11 cellular contexts compared by ENCODE assay signal in the genomic region with DNA sequence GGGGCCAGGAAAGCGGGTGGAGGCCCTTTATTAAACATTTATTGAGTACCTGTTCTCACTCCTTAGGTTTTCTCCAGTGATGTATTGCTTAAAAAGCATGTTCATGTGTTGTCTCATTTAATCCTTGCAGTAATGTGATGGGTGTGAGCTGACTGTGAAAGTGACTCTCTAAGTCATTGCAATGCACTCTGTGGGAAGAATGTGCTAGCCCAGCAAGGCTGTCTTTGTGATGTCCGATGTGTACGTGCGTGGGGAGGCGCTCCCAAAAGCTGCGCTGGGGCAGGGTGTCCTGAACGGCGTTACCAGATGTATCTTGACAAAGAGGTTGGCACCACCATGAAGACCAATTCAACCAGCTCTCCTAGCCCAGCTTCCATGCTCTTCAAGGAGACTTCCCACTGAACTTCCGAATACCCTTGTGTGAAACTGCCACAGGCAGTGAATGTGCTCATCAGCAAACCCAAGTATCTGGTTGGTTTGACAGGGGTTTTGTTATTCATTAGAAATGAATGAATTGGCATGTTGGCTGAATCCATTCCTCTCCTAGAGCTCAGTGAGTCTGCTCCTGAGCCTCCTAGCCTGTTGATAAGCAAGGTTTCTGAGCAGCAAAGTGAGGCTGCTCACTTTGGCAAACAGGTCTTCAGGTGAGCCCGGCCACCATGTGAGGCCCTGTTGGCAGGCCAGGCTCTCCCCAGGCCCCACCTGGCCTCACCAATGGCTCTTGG. TPM values are rescaled to one million over a fixed set of nuclear protein-coding genes. Genes with fewer than 3 reads are reported as not detected.
DNase-seq lines count a peak whose midpoint lies in the region; ATAC-seq and TF ChIP-seq lines count a peak whose summit lies in the region.
"Had no signal": no experiment of that assay in that cellular context is flagged by ENCODE, and none has a peak within 500 bp of the region (broad histone marks: within the 10 kb centered on the region; RNA-seq: fewer than 3 reads in every experiment).

No MANE protein-coding gene starts in this region.

- 87 to 93% methylated on average over 2 to 7 of the region's 10 CpGs for WGBS in esophagus squamous epithelium, 2 donors

- H3K36me3 ChIP-seq in CD4-positive, CD25-positive, alpha-beta regulatory T cell (ENCODE audit: control insufficient read depth, insufficient read depth, low read length), result no peaks in the 10 kb centered on the region
- H3K36me3 ChIP-seq in PC-9 (ENCODE audit: low read depth) (no peaks in the 10 kb centered on the region), esophagus squamous epithelium (no peaks in the 10 kb centered on the region)
- H3K36me3 ChIP-seq: BLaER1 had no signal

- H3K4me2 ChIP-seq in PC-9, result peak overlapping the region; percentile 36
- H3K4me2 ChIP-seq: BLaER1 had no signal

- no peaks in the 10 kb centered on the region for H3K36me3 Mint-ChIP-seq in CD4-positive, CD25-positive, alpha-beta regulatory T cell
- no peaks in the 10 kb centered on the region for H3K36me3 Mint-ChIP-seq in nephron progenitor cell (ENCODE audit: low read depth)

- intact Hi-C loops in PC-9 (cut with micrococcal nuclease; ENCODE audit: unreplicated experiment), result loop anchor here (1.0 kb wide), 1 partner anchor 9 kb away; no protein-coding TSS in a partner anchor
- intact Hi-C loops in esophagus squamous epithelium (cut with DNase I), result no loop called here

- H3K9me2 ChIP-seq in PC-9 (ENCODE audit: insufficient read depth), result no peaks in the 10 kb centered on the region

- no peaks in the 10 kb centered on the region for H3K27me3 ChIP-seq in CD4-positive, CD25-positive, alpha-beta regulatory T cell (ENCODE audit: control insufficient read depth, insufficient read depth, low read length)
- no peaks in the 10 kb centered on the region for H3K27me3 ChIP-seq in PC-9 (ENCODE audit: insufficient read depth, low read depth)
- no peaks in the 10 kb centered on the region for H3K27me3 ChIP-seq in esophagus squamous epithelium

- POLR2A ChIA-PET in PC-9 (lab: Charles Lee; ENCODE audit: unreplicated experiment), result no interaction called here

- peaks cover 25% of the 10 kb centered on the region for H3K4me1 ChIP-seq in CD4-positive, CD25-positive, alpha-beta regulatory T cell (ENCODE audit: control insufficient read depth, insufficient read depth, low read length, poor library complexity, severe bottlenecking)
- peaks cover 49% of the 10 kb centered on the region for H3K4me1 ChIP-seq in PC-9 (replicated peaks; ENCODE audit: insufficient read depth)
- H3K4me1 ChIP-seq in esophagus squamous epithelium, result peaks cover 0 to 55% (median 14%) of the 10 kb centered on the region in 3 donors

- H3K27ac Mint-ChIP-seq in CD4-positive, CD25-positive, alpha-beta regulatory T cell, result peak overlapping the region in 2 of 3 donors; percentile 40 to 55
- H3K27ac Mint-ChIP-seq in nephron progenitor cell, result peak overlapping the region; percentile 99

- CTCF ChIA-PET in PC-9 (lab: Charles Lee), result no interaction called here

- no peak overlapping the region for H3K27ac ChIP-seq in CD4-positive, CD25-positive, alpha-beta regulatory T cell (ENCODE audit: insufficient read depth, low read length, poor library complexity, severe bottlenecking)
- H3K27ac ChIP-seq in PC-9 (peak overlapping the region; percentile 70), esophagus squamous epithelium (peak overlapping the region; percentile 16 to 76 (median 62))
- H3K27ac ChIP-seq: BLaER1 had no signal

- H3K79me2 ChIP-seq in PC-9 (ENCODE audit: low read depth), result no peaks in the 10 kb centered on the region

- H4K20me1 ChIP-seq in PC-9 (ENCODE audit: insufficient read depth), result no peaks in the 10 kb centered on the region

- ATAC-seq in CD4-positive, CD25-positive, alpha-beta regulatory T cell (ENCODE audit: low read depth in 2 of 2), result no peak

- no peak for TF ChIP-seq POLR2A in esophagus squamous epithelium (IDR thresholded peaks at IDR 0.05)

- H3K4me1 Mint-ChIP-seq in CD4-positive, CD25-positive, alpha-beta regulatory T cell, result peaks cover 20 to 90% (median 36%) of the 10 kb centered on the region in 4 donors
- H3K4me1 Mint-ChIP-seq in nephron progenitor cell, result peaks cover 72% of the 10 kb centered on the region

- H3K9me3 Mint-ChIP-seq in CD4-positive, CD25-positive, alpha-beta regulatory T cell, result no peaks in the 10 kb centered on the region
- H3K9me3 Mint-ChIP-seq in nephron progenitor cell, result no peaks in the 10 kb centered on the region

- no peak overlapping the region for H2AFZ ChIP-seq in PC-9

- no peaks in the 10 kb centered on the region for H3K9me3 ChIP-seq in CD4-positive, CD25-positive, alpha-beta regulatory T cell (ENCODE audit: control insufficient read depth in 2 of 2, low read length in 2 of 2)
- H3K9me3 ChIP-seq in PC-9 (ENCODE audit: insufficient read depth, low read depth), result no peaks in the 10 kb centered on the region
- H3K9me3 ChIP-seq in esophagus squamous epithelium, result no peaks in the 10 kb centered on the region
- H3K9me3 ChIP-seq: BLaER1 had no signal

- peaks cover 9% of the 10 kb centered on the region for H3K27me3 Mint-ChIP-seq in CD4-positive, CD25-positive, alpha-beta regulatory T cell
- peaks cover 4% of the 10 kb centered on the region for H3K27me3 Mint-ChIP-seq in nephron progenitor cell (ENCODE audit: low read depth, poor library complexity)

- H3K4me3 Mint-ChIP-seq in CD4-positive, CD25-positive, alpha-beta regulatory T cell, result no peak overlapping the region
- no peak overlapping the region for H3K4me3 Mint-ChIP-seq in nephron progenitor cell

- no peak for DNase-seq in CD4-positive, CD25-positive, alpha-beta regulatory T cell
- DNase-seq in PC-9 (no peak), esophagus squamous epithelium (lab: John Stamatoyannopoulos, UW) (no peak), nephron progenitor cell (no peak), NCI-H1092 (lab: John Stamatoyannopoulos, UW) (no peak), NCI-H1417 (lab: John Stamatoyannopoulos, UW) (no peak), RPMI8226 (no peak), MV-4-11 (lab: John Stamatoyannopoulos, UW) (no peak)
- DNase-seq: KG1, NCI-H510A had no signal

- H3K4me3 ChIP-seq in CD4-positive, CD25-positive, alpha-beta regulatory T cell (ENCODE audit: low read depth, low read length), result no peak overlapping the region
- H3K4me3 ChIP-seq in PC-9 (no peak overlapping the region), esophagus squamous epithelium (no peak overlapping the region)
- H3K4me3 ChIP-seq: BLaER1 had no signal

- BruUV-seq in PC-9 (replicated peaks; lab: Mats Ljungman, UMichigan), result no TSS peak

- TF ChIP-seq CTCF in PC-9 (conservative IDR thresholded peaks at IDR 0.05), result no peak
- no peak for TF ChIP-seq CTCF in esophagus squamous epithelium (IDR thresholded peaks at IDR 0.05)
- TF ChIP-seq CTCF in nephron progenitor cell (IDR thresholded peaks at IDR 0.05), result no peak

- peaks cover 33% of the 10 kb centered on the region; the same call in 1 of the 2 replicates for H3F3A ChIP-seq in PC-9 (ENCODE audit: insufficient read depth, low read depth)

RNA-seq across cellular contexts. Expression of a gene that starts 28.0 kb away (rescaled TPM):
- 9.9 TPM for total RNA-seq in CD4-positive, CD25-positive, alpha-beta regulatory T cell
- polyA plus RNA-seq in CD4-positive, CD25-positive, alpha-beta regulatory T cell, result 10 to 100 TPM; 13.2 to 41.3 (median 25.4) TPM
- 3.8 and 3.9 TPM in 2 replicates for total RNA-seq in PC-9 (2021)
- total RNA-seq in esophagus squamous epithelium, result 10 to 100 TPM; 15.8 to 32.0 (median 21.4) TPM
